Comparison of ENCODE assay signal across 15 cellular contexts in the genomic region with DNA sequence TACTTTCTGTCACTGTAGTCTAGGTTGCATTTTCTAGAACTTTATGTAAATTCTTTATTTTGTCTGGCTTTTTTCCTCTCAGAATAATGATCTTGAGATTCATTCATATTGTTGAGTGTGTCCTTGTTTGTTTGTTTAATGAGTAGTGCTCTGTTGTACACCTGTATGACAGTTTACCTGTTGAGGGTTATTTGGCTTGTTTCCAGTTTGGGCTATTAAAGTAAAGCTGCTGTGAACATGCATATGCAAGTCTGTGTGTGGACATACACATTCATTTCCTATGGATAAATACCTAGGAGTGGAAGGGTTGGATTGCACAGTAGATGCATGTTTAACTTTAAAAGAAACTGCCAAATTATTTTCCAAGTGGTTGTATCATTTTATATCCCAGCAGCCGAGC. TPM values are rescaled to one million over a fixed set of nuclear protein-coding genes. Genes with fewer than 3 reads are reported as not detected.
DNase-seq lines count a peak whose midpoint lies in the region; ATAC-seq and TF ChIP-seq lines count a peak whose summit lies in the region.
"Had no signal": no experiment of that assay in that cellular context is flagged by ENCODE, and none has a peak within 500 bp of the region (broad histone marks: within the 10 kb centered on the region; RNA-seq: fewer than 3 reads in every experiment).

No MANE protein-coding gene starts in this region.

- H3K9me3 ChIP-seq in aorta (ENCODE audit: control insufficient read depth, low read length) = peaks cover 2% of the 10 kb centered on the region

- intact Hi-C loops in aorta (cut with DNase I) = no loop called here

- TF ChIP-seq CTCF in foreskin keratinocyte (conservative IDR thresholded peaks at IDR 0.05) = no peak

- no peak overlapping the region for H3K27ac ChIP-seq in foreskin keratinocyte
- H3K27ac ChIP-seq in aorta (ENCODE audit: low read depth in 1 of 2, low read length in 2 of 2) = no peak overlapping the region
- H3K27ac ChIP-seq: BLaER1 treated with 17β-estradiol and CSF1 and Interleukin-3, amounts not matched to agents 10 nM and 100 nM; RWPE1 had no signal

- H3K27me3 ChIP-seq in foreskin keratinocyte = no peaks in the 10 kb centered on the region
- no peaks in the 10 kb centered on the region for H3K27me3 ChIP-seq in aorta (ENCODE audit: control insufficient read depth in 1 of 2, insufficient read depth in 2 of 2, low read length in 1 of 2)
- H3K27me3 ChIP-seq: BLaER1 treated with 17β-estradiol and CSF1 and Interleukin-3, amounts not matched to agents 10 nM and 100 nM had no signal

- no peak overlapping the region for H3K4me3 ChIP-seq in aorta (ENCODE audit: low read length in 2 of 2)
- H3K4me3 ChIP-seq: BLaER1 treated with 17β-estradiol and CSF1 and Interleukin-3, amounts not matched to agents 10 nM and 100 nM had no signal

- H3K36me3 ChIP-seq in aorta (ENCODE audit: control insufficient read depth in 1 of 2, insufficient read depth in 2 of 2, low read length in 1 of 2) = no peaks in the 10 kb centered on the region

- ATAC-seq in foreskin keratinocyte = no peak
- ATAC-seq in GM18502 (IDR thresholded peaks at IDR 0.05; ENCODE audit: poor library complexity, unreplicated experiment) = no peak
- no peak for ATAC-seq in aorta (ENCODE audit: low FRiP score)
- ATAC-seq in HG02840 (IDR thresholded peaks at IDR 0.05; ENCODE audit: low FRiP score, unreplicated experiment) = no peak
- ATAC-seq: HCT116 had no signal

- 91 to 94% methylated on average over 1 of the region's 1 CpG for WGBS in aorta, 2 donors

- peak in 2 of 3 experiments; percentile 23 to 73 for DNase-seq in NCI-H1417 (lab: John Stamatoyannopoulos, UW)
- no peak for DNase-seq in NCI-H1417 treated with DMSO at 0.1 percent for 48 hours (lab: John Stamatoyannopoulos, UW)
- DNase-seq in NCI-H1105 treated with DMSO at 0.1 percent for 48 hours (lab: John Stamatoyannopoulos, UW) = peak; percentile 91
- DNase-seq in NCI-H69 (lab: John Stamatoyannopoulos, UW) = peak; percentile 50
- DNase-seq in foreskin keratinocyte = peak; percentile 65 to 73
- DNase-seq in aorta = no peak
- DNase-seq: 8988T, GDM1, NCI-H187, NCI-H446 had no signal

- H3K4me1 ChIP-seq in foreskin keratinocyte (no peaks in the 10 kb centered on the region), aorta (ENCODE audit: control insufficient read depth in 1 of 2, insufficient read depth in 2 of 2, low read length in 2 of 2) (no peaks in the 10 kb centered on the region)

RNA-seq across cellular contexts. Expression of gene MVB12B, which starts 30.4 kb away (rescaled TPM):
- 3.1 and 4.7 TPM in 2 replicates for total RNA-seq in foreskin keratinocyte
- 2.0 and 2.3 TPM in 2 replicates for polyA plus RNA-seq in foreskin keratinocyte
- 10 to 100 TPM; 14.7 to 25.5 TPM for total RNA-seq in aorta
- polyA plus RNA-seq in aorta = 1 to 10 TPM; 2.0 to 4.2 TPM

Comparison
In these comparisons a context has a peak if more than half of its experiments do, and no peak if none do; other contexts are left out.
1. DNase-seq: peak in NCI-H1417 (2 of 3), NCI-H1105 treated with DMSO at 0.1 percent for 48 hours (single experiment), NCI-H69 (single experiment) and foreskin keratinocyte (2 of 2); none in NCI-H1417 treated with DMSO at 0.1 percent for 48 hours (single experiment) and aorta (0 of 2).